ENCODE assay signal across 8 cellular contexts in the genomic region with DNA sequence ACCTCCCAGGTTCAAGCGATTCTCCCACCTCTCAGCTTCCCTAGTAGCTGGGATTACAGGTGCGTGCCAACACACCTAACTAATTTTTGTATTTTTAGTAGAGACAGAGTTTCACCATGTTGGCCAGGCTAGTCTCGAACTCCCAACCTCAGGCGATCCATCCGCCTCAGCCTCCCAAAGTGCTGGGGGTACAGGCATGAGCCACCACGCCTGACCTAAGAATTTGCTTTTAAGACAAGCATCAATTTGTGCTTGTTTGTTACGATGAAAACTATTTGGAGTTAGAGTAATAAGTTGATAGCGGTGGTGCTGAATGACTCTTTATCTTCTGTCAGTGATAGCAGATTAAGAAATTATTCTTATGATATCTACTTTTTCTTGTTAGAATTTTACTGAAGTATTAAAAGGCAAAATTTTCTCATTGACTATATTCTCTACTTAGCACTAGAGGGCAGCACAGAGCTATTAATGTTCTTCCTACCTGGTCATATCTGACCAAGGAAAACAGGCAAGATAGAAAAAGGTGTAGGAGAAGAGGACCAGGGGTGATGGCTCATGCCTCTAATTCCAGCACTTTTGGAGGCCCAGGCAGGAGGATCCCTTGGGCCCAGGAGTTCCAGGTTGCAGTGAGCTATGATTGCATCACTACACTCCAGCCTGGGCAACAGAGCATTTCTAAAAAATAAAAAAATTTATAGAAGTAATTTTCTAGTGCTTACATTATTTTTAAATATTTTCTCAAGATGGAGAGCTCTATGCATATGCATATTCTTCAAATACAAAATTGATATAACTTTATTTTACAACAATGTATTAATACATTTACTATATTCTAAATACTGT. TPM values are rescaled to one million over a fixed set of nuclear protein-coding genes. Genes with fewer than 3 reads are reported as not detected.
A peak's percentile ranks its signal among the peaks of the same experiment; 100 is the strongest.
DNase-seq lines count a peak whose midpoint lies in the region; ATAC-seq, FAIRE-seq and TF ChIP-seq lines count a peak whose summit lies in the region.

No MANE protein-coding gene starts in this region.

- no peaks in the 10 kb centered on the region for H3K36me3 Mint-ChIP-seq in type B pancreatic cell

- ATAC-seq in A549 (peak; percentile 80 to 90; a peak in 5 of 6 replicates), HG03521 (IDR thresholded peaks at IDR 0.05; ENCODE audit: unreplicated experiment) (peak; percentile 78), K562 (peak; percentile 74), GM18873 (IDR thresholded peaks at IDR 0.05; ENCODE audit: low FRiP score, unreplicated experiment) (no peak)

- no peak overlapping the region for H3K27ac Mint-ChIP-seq in type B pancreatic cell

- dilution Hi-C loops in keratinocyte (cut with MboI; ENCODE audit: extremely low pct_ligation_motif_present, low sequenced_read_pairs): no loop called here

- H3K9ac ChIP-seq in K562 (ENCODE audit: insufficient read depth in 1 of 2, low read depth in 2 of 2, low read length in 2 of 2) (no peak overlapping the region), keratinocyte (ENCODE audit: control insufficient read depth, extremely low read depth, insufficient read depth, low read length) (no peak overlapping the region)

- H3K9me3 Mint-ChIP-seq in type B pancreatic cell: no peaks in the 10 kb centered on the region

- no TSS peak for BruUV-seq in K562 (replicated peaks; lab: Mats Ljungman, UMichigan)

- H3K4me3 Mint-ChIP-seq in type B pancreatic cell: no peak overlapping the region

- no peaks in the 10 kb centered on the region for H3K9me3 ChIP-seq in A549
- no peaks in the 10 kb centered on the region for H3K9me3 ChIP-seq in K562 (replicated peaks; ENCODE audit: control insufficient read depth, insufficient read depth, low read depth, low read length)
- no peaks in the 10 kb centered on the region for H3K9me3 ChIP-seq in keratinocyte (ENCODE audit: control insufficient read depth, low read depth, low read length)

- peak; percentile 93 for FAIRE-seq in A549 (lab: Jason Lieb, UNC)
- peak; percentile 74 for FAIRE-seq in K562 (lab: Jason Lieb, UNC)
- FAIRE-seq in keratinocyte (lab: Jason Lieb, UNC): peak; percentile 5

- H4K20me1 ChIP-seq in K562 (replicated peaks; ENCODE audit: control insufficient read depth, insufficient read depth, low read length): no peaks in the 10 kb centered on the region
- H4K20me1 ChIP-seq in keratinocyte (ENCODE audit: control insufficient read depth, extremely low read depth, insufficient read depth, low read length): no peaks in the 10 kb centered on the region

- peak; percentile 82 to 86 for TF ChIP-seq RAD21 in A549 (conservative IDR thresholded peaks at IDR 0.05 in 1 of 2, IDR thresholded peaks at IDR 0.05 in 1 of 2)
- TF ChIP-seq RAD21 in K562 (CRISPR knock-in tag; conservative IDR thresholded peaks at IDR 0.05 in 1 of 2, IDR thresholded peaks at IDR 0.05 in 1 of 2): peak; percentile 77 to 81

- H3K4me2 ChIP-seq in A549 (no peak overlapping the region), K562 (ENCODE audit: insufficient read depth, low read length) (no peak overlapping the region), keratinocyte (ENCODE audit: control insufficient read depth, extremely low read depth, insufficient read depth, low read depth, low read length) (no peak overlapping the region)

- no peaks in the 10 kb centered on the region for H3K4me1 Mint-ChIP-seq in type B pancreatic cell (ENCODE audit: unreplicated experiment)

- DNase-seq in A549 (ENCODE audit: low read depth in 1 of 2, low spot score in 1 of 2): peak; percentile 49 to 71
- peak; percentile 13 for DNase-seq in GM12864 (ENCODE audit: low read depth)
- peak; percentile 36 to 70 for DNase-seq in NCI-H524 (lab: John Stamatoyannopoulos, UW)
- peak; percentile 35 to 69 (median 37) for DNase-seq in K562 (ENCODE audit: extremely low read depth in 1 of 4, low spot score in 3 of 4)
- no peak for DNase-seq in keratinocyte (ENCODE audit: low read depth, low spot score)
- no peak for DNase-seq in type B pancreatic cell (ENCODE audit: extremely low spot score, unreplicated experiment)

- TF ChIP-seq EP300 in A549 (IDR thresholded peaks at IDR 0.05) (no peak), K562 (IDR thresholded peaks at IDR 0.05; ENCODE audit: low read length) (no peak)

- intact Hi-C loops in K562 (cut with micrococcal nuclease): loop anchor here (1.0 to 10.0 kb wide), 4 partner anchors 182 to 521 kb away; no protein-coding TSS in a partner anchor

- in situ Hi-C loops in K562 (cut with MboI): loop anchor here (5.0 to 10.0 kb wide), 2 partner anchors 364 to 522 kb away; a partner anchor contains a TSS

- H3K27ac ChIP-seq in A549: no peak overlapping the region
- no peak overlapping the region for H3K27ac ChIP-seq in K562 (ENCODE audit: extremely low read depth, low read depth, low read length)
- H3K27ac ChIP-seq in keratinocyte (ENCODE audit: control insufficient read depth, insufficient read depth, low read length): no peak overlapping the region

- H3K9me1 ChIP-seq in K562 (ENCODE audit: control insufficient read depth, insufficient read depth, low read length): no peaks in the 10 kb centered on the region
- no peaks in the 10 kb centered on the region for H3K9me1 ChIP-seq in keratinocyte (ENCODE audit: control insufficient read depth, extremely low read depth, insufficient read depth, low read length)

- CTCF ChIA-PET in A549 (lab: Yijun Ruan, JAX) (interaction anchor here (0.5 to 7.3 kb wide), 49 partner anchors 9 to 1246 kb away, joined by 3 to 99 read pairs (median 5); a partner anchor contains a TSS), K562 (lab: Yijun Ruan, JAX; ENCODE audit: low intra/inter-chr PET ratio) (interaction anchor here (0.6 to 1.1 kb wide), 7 partner anchors 299 to 535 kb away, joined by 3 to 6 read pairs (median 4); no protein-coding TSS in a partner anchor)

- H3K4me1 ChIP-seq in A549 (no peaks in the 10 kb centered on the region), K562 (replicated peaks in 1 of 2; ENCODE audit: control insufficient read depth in 2 of 2, insufficient read depth in 2 of 2, low read length in 2 of 2) (no peaks in the 10 kb centered on the region), keratinocyte (ENCODE audit: control insufficient read depth, extremely low read depth, insufficient read depth, low read length) (no peaks in the 10 kb centered on the region)

- no peak for TF ChIP-seq POLR2A in A549 (IDR thresholded peaks at IDR 0.05; ENCODE audit: low read length)
- no peak for TF ChIP-seq POLR2A in K562 (conservative IDR thresholded peaks at IDR 0.05)

- peak; percentile 86 for TF ChIP-seq CTCF in A549 (IDR thresholded peaks at IDR 0.05)
- peak; percentile 43 for TF ChIP-seq CTCF in GM12864 (IDR thresholded peaks at IDR 0.05; ENCODE audit: low read depth, low read length, missing control alignments)
- peak; percentile 35 to 72 (median 35); a peak in 4 of 6 replicates for TF ChIP-seq CTCF in K562 (IDR thresholded peaks at IDR 0.05 in 2 of 3, conservative IDR thresholded peaks at IDR 0.05 in 1 of 3; ENCODE audit: insufficient read depth in 2 of 3, low read depth in 1 of 3, low read length in 3 of 3)
- peak in 2 of 3 experiments; percentile 17 to 50 for TF ChIP-seq CTCF in keratinocyte (optimal IDR thresholded peaks at IDR 0.05 in 1 of 3, IDR thresholded peaks at IDR 0.05 in 1 of 3, conservative IDR thresholded peaks at IDR 0.05 in 1 of 3; ENCODE audit: extremely low read depth in 1 of 3, insufficient read depth in 2 of 3, low read length in 3 of 3)
- TF ChIP-seq CTCF in type B pancreatic cell (conservative IDR thresholded peaks at IDR 0.05): peak; percentile 86

- H3K79me2 ChIP-seq in K562 (ENCODE audit: control insufficient read depth, insufficient read depth, low read length) (no peaks in the 10 kb centered on the region), keratinocyte (ENCODE audit: control insufficient read depth, insufficient read depth, low read length) (no peaks in the 10 kb centered on the region)

- no peaks in the 10 kb centered on the region for H3K27me3 ChIP-seq in K562 (ENCODE audit: control insufficient read depth in 2 of 2, insufficient read depth in 2 of 2, low read length in 2 of 2)
- H3K27me3 ChIP-seq in keratinocyte (ENCODE audit: control insufficient read depth, extremely low read depth, insufficient read depth, low read length): no peaks in the 10 kb centered on the region

- POLR2A ChIA-PET in A549 (lab: Yijun Ruan, JAX): no interaction called here
- POLR2A ChIA-PET in K562 (lab: Yijun Ruan, JAX): interaction anchor here (0.6 to 1.0 kb wide), 3 partner anchors 34 to 1266 kb away, joined by 3 to 4 read pairs (median 4); no protein-coding TSS in a partner anchor

- 68% methylated on average over 8 of the region's 8 CpGs for WGBS in A549 (ENCODE audit: missing lambda C conversion rate)
- WGBS in K562 (ENCODE audit: insufficient coverage, low coverage, missing lambda C conversion rate): 48% methylated on average over 8 of the region's 8 CpGs

- no peaks in the 10 kb centered on the region for H3K27me3 Mint-ChIP-seq in type B pancreatic cell

- H2AFZ ChIP-seq in K562 (ENCODE audit: low read depth, low read length): no peak overlapping the region
- H2AFZ ChIP-seq in keratinocyte (ENCODE audit: control insufficient read depth, low read length): no peak overlapping the region

- H3K4me3 ChIP-seq in A549 (no peak overlapping the region), GM12864 (ENCODE audit: low read depth, low read length) (no peak overlapping the region), K562 (no peak overlapping the region), keratinocyte (ENCODE audit: control insufficient read depth in 2 of 3, extremely low read depth in 1 of 3, insufficient read depth in 2 of 3, low read depth in 1 of 3, low read length in 3 of 3) (no peak overlapping the region)

- H3K36me3 ChIP-seq in K562 (ENCODE audit: control insufficient read depth, insufficient read depth, low read length) (peaks cover 25% of the 10 kb centered on the region; the same call in 2 of the 3 replicates), keratinocyte (ENCODE audit: control insufficient read depth in 2 of 2, extremely low read depth in 1 of 2, insufficient read depth in 2 of 2, low read length in 2 of 2) (peaks cover 0 to 1% of the 10 kb centered on the region in 2 experiments)

RNA-seq across cellular contexts. Expression of a gene that starts 24.5 kb away (rescaled TPM):
- 13.1 and 16.0 TPM in 2 replicates for polyA plus RNA-seq in A549 (2011; rRNA removed)
- polyA plus RNA-seq in A549 (2012; cell fraction: cytosol; rRNA removed): 2.0 and 2.3 TPM in 2 replicates
- polyA plus RNA-seq in A549 (2012; cell fraction: nucleus; rRNA removed): 1.9 and 2.3 TPM in 2 replicates
- polyA plus RNA-seq in A549 (2017; fragmentation: RNase III; extraction: RNeasy Plus Mini Kit Qiagen cat#74134 plus additional on column Dnase treatment): 8.1 to 9.0 TPM (median 8.7 TPM) in 3 replicates
- 14.3 and 19.6 TPM in 2 replicates for polyA minus RNA-seq in A549 (2011; rRNA and poly(A)+ RNA removed)
- 25.1 and 86.8 TPM in 2 replicates for total RNA-seq in K562 (2011; cell fraction: chromatin; rRNA removed; ENCODE audit: low replicate concordance)
- total RNA-seq in K562 (2011; cell fraction: nucleolus; rRNA removed): 8.3 and 8.9 TPM in 2 replicates
- 21.1 and 36.3 TPM in 2 replicates for total RNA-seq in K562 (2011; cell fraction: nucleoplasm; rRNA removed)
- total RNA-seq in K562 (2014; rRNA removed): 6.8 and 18.5 TPM in 2 replicates
- 23.2 and 25.0 TPM in 2 replicates for total RNA-seq in K562 (2014; rRNA removed; fragmentation: Illumina TruSeq; extraction: Trizol)
- total RNA-seq in K562 (2015; rRNA removed; fragmentation: Illumina TruSeq; extraction: Trizol): 16.9 and 19.4 TPM in 2 replicates
- total RNA-seq in K562 (2021): 15.0 and 16.1 TPM in 2 replicates
- 9.5 and 12.2 TPM in 2 replicates for polyA plus RNA-seq in K562 (2011; rRNA removed)
- 2.3 and 6.1 TPM in 2 replicates for polyA plus RNA-seq in K562 (2011; cell fraction: cytosol; rRNA removed)
- polyA plus RNA-seq in K562 (2011; cell fraction: nucleus; rRNA removed): 7.4 and 13.9 TPM in 2 replicates
- 4.4 and 14.0 TPM in 2 replicates for polyA plus RNA-seq in K562 (2012)
- polyA plus RNA-seq in K562 (2014; fragmentation: Illumina TruSeq; extraction: Trizol): 19.5 and 22.3 TPM in 2 replicates
- polyA plus RNA-seq in K562 (2014; fragmentation: Nextera tagmentation; extraction: Ambion mirVana): 10 to 100 TPM; 11.6 to 13.9 TPM
- 12.7 and 19.2 TPM in 2 replicates for polyA plus RNA-seq in K562 (2014; rRNA removed)
- 28.5 and 32.0 TPM in 2 replicates for polyA minus RNA-seq in K562 (2011; rRNA and poly(A)+ RNA removed)
- polyA minus RNA-seq in K562 (2011; cell fraction: cytosol; rRNA and poly(A)+ RNA removed): 4.8 and 9.3 TPM in 2 replicates
- polyA minus RNA-seq in K562 (2011; cell fraction: nucleus; rRNA and poly(A)+ RNA removed): 22.6 and 45.3 TPM in 2 replicates
- polyA plus RNA-seq in keratinocyte: 3.0 to 5.6 TPM (median 4.2 TPM) in 3 replicates
- polyA plus RNA-seq in keratinocyte (2011; ENCODE audit: low read depth): 0.87 TPM
- polyA plus RNA-seq in keratinocyte (2011; cell fraction: cytosol; rRNA removed): 2.4 and 3.2 TPM in 2 replicates
- 6.0 and 6.2 TPM in 2 replicates for polyA plus RNA-seq in keratinocyte (2011; cell fraction: nucleus; rRNA removed)
- 0.61 and 2.7 TPM in 2 replicates for polyA plus RNA-seq in keratinocyte (2012; ENCODE audit: low replicate concordance)
- 1.8 to 14.3 TPM (median 5.2 TPM) in 3 replicates for polyA minus RNA-seq in keratinocyte
- polyA minus RNA-seq in keratinocyte (2011; cell fraction: cytosol; rRNA and poly(A)+ RNA removed): 3.5 TPM
- 4.7 and 11.9 TPM in 2 replicates for polyA minus RNA-seq in keratinocyte (2011; cell fraction: nucleus; rRNA and poly(A)+ RNA removed)
- 14.6 and 23.7 TPM in 2 replicates for total RNA-seq in type B pancreatic cell (ENCODE audit: low replicate concordance)

RNA-seq across cellular contexts. Expression of a gene that starts 24.6 kb away (rescaled TPM):
- polyA plus RNA-seq in A549 (2011; rRNA removed) (77.4 and 95.4 TPM in 2 replicates), A549 (2017; fragmentation: RNase III; extraction: RNeasy Plus Mini Kit Qiagen cat#74134 plus additional on column Dnase treatment) (112 to 121 TPM (median 114 TPM) in 3 replicates), K562 (2011; rRNA removed) (33.3 and 38.1 TPM in 2 replicates), K562 (2014; fragmentation: Illumina TruSeq; extraction: Trizol) (21.5 and 41.0 TPM in 2 replicates), K562 (2014; fragmentation: Nextera tagmentation; extraction: Ambion mirVana) (10 to 100 TPM; 18.5 to 18.8 TPM), K562 (2014; rRNA removed) (69.2 and 79.1 TPM in 2 replicates), keratinocyte (31.3 to 39.7 TPM (median 36.3 TPM) in 3 replicates)
- 128 and 135 TPM in 2 replicates for polyA plus RNA-seq in A549 (2012; cell fraction: cytosol; rRNA removed)
- polyA plus RNA-seq in A549 (2012; cell fraction: nucleus; rRNA removed): 61.3 and 75.9 TPM in 2 replicates
- 64.5 and 70.8 TPM in 2 replicates for polyA minus RNA-seq in A549 (2011; rRNA and poly(A)+ RNA removed)
- total RNA-seq in K562 (2011; cell fraction: chromatin; rRNA removed; ENCODE audit: low replicate concordance): 25.8 and 43.8 TPM in 2 replicates
- total RNA-seq in K562 (2011; cell fraction: nucleolus; rRNA removed): 24.8 and 30.4 TPM in 2 replicates
- 38.2 and 60.7 TPM in 2 replicates for total RNA-seq in K562 (2011; cell fraction: nucleoplasm; rRNA removed)
- total RNA-seq in K562 (2014; rRNA removed) (78.9 and 112 TPM in 2 replicates), K562 (2014; rRNA removed; fragmentation: Illumina TruSeq; extraction: Trizol) (24.9 and 30.0 TPM in 2 replicates), K562 (2015; rRNA removed; fragmentation: Illumina TruSeq; extraction: Trizol) (30.7 and 33.9 TPM in 2 replicates), K562 (2021) (47.3 and 50.0 TPM in 2 replicates), type B pancreatic cell (ENCODE audit: low replicate concordance) (53.6 and 79.8 TPM in 2 replicates)
- polyA plus RNA-seq in K562 (2011; cell fraction: cytosol; rRNA removed): 28.9 and 53.3 TPM in 2 replicates
- 49.8 and 50.2 TPM in 2 replicates for polyA plus RNA-seq in K562 (2011; cell fraction: nucleus; rRNA removed)
- polyA plus RNA-seq in K562 (2012): 35.9 and 42.5 TPM in 2 replicates
- 24.1 and 35.3 TPM in 2 replicates for polyA minus RNA-seq in K562 (2011; rRNA and poly(A)+ RNA removed)
- polyA minus RNA-seq in K562 (2011; cell fraction: cytosol; rRNA and poly(A)+ RNA removed): 28.4 and 35.2 TPM in 2 replicates
- polyA minus RNA-seq in K562 (2011; cell fraction: nucleus; rRNA and poly(A)+ RNA removed): 28.8 and 41.7 TPM in 2 replicates
- 17.8 TPM for polyA plus RNA-seq in keratinocyte (2011; ENCODE audit: low read depth)
- 19.7 and 21.6 TPM in 2 replicates for polyA plus RNA-seq in keratinocyte (2011; cell fraction: cytosol; rRNA removed)
- polyA plus RNA-seq in keratinocyte (2011; cell fraction: nucleus; rRNA removed): 24.3 and 32.8 TPM in 2 replicates
- polyA plus RNA-seq in keratinocyte (2012; ENCODE audit: low replicate concordance): 19.2 and 41.8 TPM in 2 replicates
- 15.8 to 29.1 TPM (median 26.3 TPM) in 3 replicates for polyA minus RNA-seq in keratinocyte
- 71.0 TPM for polyA minus RNA-seq in keratinocyte (2011; cell fraction: cytosol; rRNA and poly(A)+ RNA removed)
- polyA minus RNA-seq in keratinocyte (2011; cell fraction: nucleus; rRNA and poly(A)+ RNA removed): 14.9 and 15.1 TPM in 2 replicates

Comparison
In these comparisons a context has a peak if more than half of its experiments do, and no peak if none do; other contexts are left out.
1. DNase-seq: peak in A549 (2 of 2), GM12864 (single experiment), NCI-H524 (2 of 2) and K562 (4 of 4); none in keratinocyte (single experiment) and type B pancreatic cell (single experiment).
2. CTCF ChIP-seq: peak in every context shown above with its lines; median percentile 86 in A549; 86 in type B pancreatic cell; 43 in GM12864; 35 in K562; 34 in keratinocyte.